ENCODE assay signal across 8 cellular contexts in genomic region chr3:186108941-186109865, GRCh38. TPM values are rescaled to one million over a fixed set of nuclear protein-coding genes. Genes with fewer than 3 reads are reported as not detected.
DNase-seq lines count a peak whose midpoint lies in the region; ATAC-seq, FAIRE-seq and TF ChIP-seq lines count a peak whose summit lies in the region.

Gene ETV5, minus strand, starts transcription at chr3:186109089. Its CDS starts 3,221 bp downstream, at chr3:186105868.

- peak; percentile 88 to 90 for ATAC-seq in CD4-positive, CD25-positive, alpha-beta regulatory T cell (ENCODE audit: low read depth in 2 of 2)
- ATAC-seq in GM19438 (IDR thresholded peaks at IDR 0.05; ENCODE audit: low read depth, unreplicated experiment) (peak; percentile 91), HG03571 (IDR thresholded peaks at IDR 0.05; ENCODE audit: unreplicated experiment) (peak; percentile 94), HepG2 (peak; percentile 93)

- TF ChIP-seq EP300 in HepG2 (IDR thresholded peaks at IDR 0.05; ENCODE audit: low read depth in 2 of 2, low read length in 2 of 2) (peak in 1 of 2 experiments; percentile 5; a peak in 1 of 4 replicates), HepG2 (CRISPR knock-in tag; IDR thresholded peaks at IDR 0.05; ENCODE audit: borderline replicate concordance) (no peak)

- peak within 1 kb of the TSS; percentile 93 for H3K9ac ChIP-seq in HepG2 (ENCODE audit: insufficient read depth, low read depth, low read length)

- BruUV-seq in HepG2 (replicated peaks; lab: Mats Ljungman, UMichigan) = TSS peak; percentile 99

- peaks cover 4 to 41% (median 30%) of the 10 kb centered on the region in 4 donors for H3K4me1 Mint-ChIP-seq in CD4-positive, CD25-positive, alpha-beta regulatory T cell
- H3K4me1 Mint-ChIP-seq in activated CD4-positive, alpha-beta memory T cell treated with anti-CD3 and anti-CD28 coated beads, Interleukin-2, amount 10 ng/mL, durations not matched to agents 7 days and 5 days = peaks cover 38% of the 10 kb centered on the region

- H2AFZ ChIP-seq in HepG2 (ENCODE audit: low read length) = peak within 1 kb of the TSS; percentile 47

- H3K4me2 ChIP-seq in HepG2 (ENCODE audit: low read depth, low read length) = peak within 1 kb of the TSS; percentile 98

- peaks cover 37% of the 10 kb centered on the region for H3K4me1 ChIP-seq in CD4-positive, CD25-positive, alpha-beta regulatory T cell (ENCODE audit: control insufficient read depth, insufficient read depth, low read length, poor library complexity, severe bottlenecking)
- H3K4me1 ChIP-seq in HepG2 (ENCODE audit: insufficient read depth, low read length) = peaks cover 56% of the 10 kb centered on the region

- no peak for TF ChIP-seq RAD21 in HepG2 (CRISPR knock-in tag; IDR thresholded peaks at IDR 0.05)

- H3K9me3 ChIP-seq in CD4-positive, CD25-positive, alpha-beta regulatory T cell (ENCODE audit: control insufficient read depth in 2 of 2, low read length in 2 of 2) = no peaks in the 10 kb centered on the region
- H3K9me3 ChIP-seq in HepG2 (ENCODE audit: low read length) = no peaks in the 10 kb centered on the region

- POLR2A ChIA-PET in activated CD4-positive, alpha-beta memory T cell treated with anti-CD3 and anti-CD28 coated beads, Interleukin-2, amount 10 ng/mL, durations not matched to agents 7 days and 5 days (lab: Charles Lee) = interaction anchor here (1.4 to 1.5 kb wide), 2 partner anchors 458 to 674 kb away, joined by 4 to 5 read pairs; partner anchors contain the start of genes EIF4A2 and TBCCD1
- POLR2A ChIA-PET in HepG2 (lab: Yijun Ruan, JAX) = interaction anchor here (0.8 to 4.9 kb wide), 13 partner anchors 11 to 461 kb away, joined by 3 to 110 read pairs (median 5); partner anchors contain the start of genes DNAJB11 and TRA2B

- H3K9me3 Mint-ChIP-seq in CD4-positive, CD25-positive, alpha-beta regulatory T cell = peaks cover 0 to 6% (median 0%) of the 10 kb centered on the region in 7 donors
- no peaks in the 10 kb centered on the region for H3K9me3 Mint-ChIP-seq in activated CD4-positive, alpha-beta memory T cell treated with anti-CD3 and anti-CD28 coated beads, Interleukin-2, amount 10 ng/mL, durations not matched to agents 7 days and 5 days

- no peaks in the 10 kb centered on the region for H3K36me3 Mint-ChIP-seq in CD4-positive, CD25-positive, alpha-beta regulatory T cell
- H3K36me3 Mint-ChIP-seq in activated CD4-positive, alpha-beta memory T cell treated with anti-CD3 and anti-CD28 coated beads, Interleukin-2, amount 10 ng/mL, durations not matched to agents 7 days and 5 days (ENCODE audit: low read depth) = peaks cover 2% of the 10 kb centered on the region

- peak; percentile 75 to 93 (median 77) for DNase-seq in CD4-positive, CD25-positive, alpha-beta regulatory T cell
- DNase-seq in NCI-H82 (lab: John Stamatoyannopoulos, UW) (peak; percentile 100), dorsolateral prefrontal cortex (peak; percentile 99 to 100 (median 100)), HepG2 (ENCODE audit: low spot score) (peak; percentile 99)
- DNase-seq in activated CD4-positive, alpha-beta memory T cell treated with anti-CD3 and anti-CD28 coated beads, Interleukin-2, amount 10 ng/mL, durations not matched to agents 7 days and 5 days = peak; percentile 96
- DNase-seq in stimulated activated CD4-positive, alpha-beta T cell treated with anti-CD3 and anti-CD28 coated beads, Interleukin-2, amount 100 ng/mL, for 48 hours = peak; percentile 82 to 85

- under 1% methylated on average over 27 of the region's 63 CpGs for WGBS in HepG2 (ENCODE audit: low lambda C conversion rate)

- TF ChIP-seq POLR2A in HepG2 (IDR thresholded peaks at IDR 0.05; ENCODE audit: insufficient read depth in 1 of 2, low read depth in 2 of 2, low read length in 2 of 2) = peak; percentile 89 to 94

- H3K4me3 ChIP-seq in CD4-positive, CD25-positive, alpha-beta regulatory T cell (ENCODE audit: low read depth, low read length) = peak within 1 kb of the TSS; percentile 72
- H3K4me3 ChIP-seq in dorsolateral prefrontal cortex (peak within 1 kb of the TSS; percentile 66 to 96 (median 83)), HepG2 (replicated peaks in 1 of 3; ENCODE audit: insufficient read depth in 1 of 3, low read depth in 2 of 3, low read length in 3 of 3) (peak within 1 kb of the TSS; percentile 84 to 97 (median 95))

- H3K27ac ChIP-seq in CD4-positive, CD25-positive, alpha-beta regulatory T cell (ENCODE audit: insufficient read depth, low read length, poor library complexity, severe bottlenecking) = no peak within 1 kb of the TSS
- peak within 1 kb of the TSS in 57 of 59 donors; percentile 11 to 93 (median 81) for H3K27ac ChIP-seq in dorsolateral prefrontal cortex
- peak within 1 kb of the TSS; percentile 95 for H3K27ac ChIP-seq in HepG2 (ENCODE audit: extremely low read length, insufficient read depth, low read length)

- H3K36me3 ChIP-seq in CD4-positive, CD25-positive, alpha-beta regulatory T cell (ENCODE audit: control insufficient read depth, insufficient read depth, low read length) = no peaks in the 10 kb centered on the region
- peaks cover 0 to 10% of the 10 kb centered on the region in 2 experiments; a peak in 1 of 5 replicates for H3K36me3 ChIP-seq in HepG2 (replicated peaks in 1 of 2; ENCODE audit: control insufficient read depth in 1 of 2, insufficient read depth in 2 of 2, low read length in 2 of 2)

- intact Hi-C loops in dorsolateral prefrontal cortex (cut with DNase I) (loop anchor here (2.0 to 5.0 kb wide), 4 partner anchors 102 to 127 kb away; no protein-coding TSS in a partner anchor), HepG2 (cut with micrococcal nuclease; ENCODE audit: unreplicated experiment) (loop anchor here (1.0 to 2.0 kb wide), 2 partner anchors 64 to 133 kb away; no protein-coding TSS in a partner anchor)

- peaks cover 50% of the 10 kb centered on the region for H3K27me3 ChIP-seq in CD4-positive, CD25-positive, alpha-beta regulatory T cell (ENCODE audit: control insufficient read depth, insufficient read depth, low read length)
- peaks cover 0 to 2% (median 0%) of the 10 kb centered on the region in 45 donors for H3K27me3 ChIP-seq in dorsolateral prefrontal cortex
- no peaks in the 10 kb centered on the region; a peak in 1 of 5 replicates for H3K27me3 ChIP-seq in HepG2 (ENCODE audit: control insufficient read depth in 1 of 2, insufficient read depth in 2 of 2, low read length in 2 of 2)

- H3K79me2 ChIP-seq in HepG2 (ENCODE audit: insufficient read depth, low read length) = peaks cover 39% of the 10 kb centered on the region

- H3K27me3 Mint-ChIP-seq in CD4-positive, CD25-positive, alpha-beta regulatory T cell = peaks cover 95% of the 10 kb centered on the region
- peaks cover 83% of the 10 kb centered on the region for H3K27me3 Mint-ChIP-seq in activated CD4-positive, alpha-beta memory T cell treated with anti-CD3 and anti-CD28 coated beads, Interleukin-2, amount 10 ng/mL, durations not matched to agents 7 days and 5 days

- H3K27ac Mint-ChIP-seq in CD4-positive, CD25-positive, alpha-beta regulatory T cell = peak within 1 kb of the TSS; percentile 37 to 90 (median 80)
- no peak within 1 kb of the TSS for H3K27ac Mint-ChIP-seq in activated CD4-positive, alpha-beta memory T cell treated with anti-CD3 and anti-CD28 coated beads, Interleukin-2, amount 10 ng/mL, durations not matched to agents 7 days and 5 days

- H4K20me1 ChIP-seq in HepG2 (ENCODE audit: insufficient read depth, low read length) = peaks cover 12% of the 10 kb centered on the region

- peak within 1 kb of the TSS; percentile 78 to 97 (median 94) for H3K4me3 Mint-ChIP-seq in CD4-positive, CD25-positive, alpha-beta regulatory T cell
- peak within 1 kb of the TSS; percentile 77 for H3K4me3 Mint-ChIP-seq in activated CD4-positive, alpha-beta memory T cell treated with anti-CD3 and anti-CD28 coated beads, Interleukin-2, amount 10 ng/mL, durations not matched to agents 7 days and 5 days

- in situ Hi-C loops in HepG2 (cut with HindIII; ENCODE audit: extremely low pct_ligation_motif_present, low pct_unique_long_range_greater_than_20kb) = no loop called here

- FAIRE-seq in HepG2 (lab: Jason Lieb, UNC) = peak; percentile 46

- CTCF ChIA-PET in activated CD4-positive, alpha-beta memory T cell treated with anti-CD3 and anti-CD28 coated beads, Interleukin-2, amount 10 ng/mL, durations not matched to agents 7 days and 5 days (lab: Charles Lee) = interaction anchor here (1.1 to 1.5 kb wide), 2 partner anchors 151 to 166 kb away, joined by 3 to 4 read pairs; no protein-coding TSS in a partner anchor
- CTCF ChIA-PET in HepG2 (lab: Yijun Ruan, JAX; ENCODE audit: low intra/inter-chr PET ratio, low total read pairs) = interaction anchor here (1.3 kb wide), 1 partner anchor 133 kb away, joined by 4 read pairs; no protein-coding TSS in a partner anchor

- TF ChIP-seq CTCF in dorsolateral prefrontal cortex (IDR thresholded peaks at IDR 0.05 in 54 of 56, conservative IDR thresholded peaks at IDR 0.05 in 2 of 56; ENCODE audit: low read depth in 1 of 56, partially characterized antibody in 56 of 56) = peak in 17 of 56 donors; percentile 1 to 41 (median 17)
- TF ChIP-seq CTCF in HepG2 (CRISPR knock-in tag; IDR thresholded peaks at IDR 0.05) = no peak

RNA-seq across cellular contexts. Expression of gene ETV5, which starts in this region (rescaled TPM):
- total RNA-seq in CD4-positive, CD25-positive, alpha-beta regulatory T cell = not detected
- polyA plus RNA-seq in CD4-positive, CD25-positive, alpha-beta regulatory T cell = under 1 TPM in 1 of 4 donors, not detected in 3; 0.40 TPM
- total RNA-seq in activated CD4-positive, alpha-beta memory T cell treated with anti-CD3 and anti-CD28 coated beads, Interleukin-2, amount 10 ng/mL, durations not matched to agents 7 days and 5 days = 1 to 10 TPM; 2.5 to 3.3 TPM
- total RNA-seq in dorsolateral prefrontal cortex (10 to 100 TPM; 21.0 to 97.9 (median 44.5) TPM), HepG2 (2016; rRNA removed; fragmentation: Illumina TruSeq; extraction: Trizol) (52.9 and 60.0 TPM in 2 replicates)
- total RNA-seq in HepG2 (2016; cell fraction: cytosol; rRNA removed; fragmentation: Illumina TruSeq; extraction: Trizol; ENCODE audit: low read depth) = 27.8 and 54.7 TPM in 2 replicates
- total RNA-seq in HepG2 (2016; cell fraction: insoluble cytoplasmic fraction; rRNA removed; fragmentation: Illumina TruSeq; extraction: Trizol) = 49.8 and 52.0 TPM in 2 replicates
- total RNA-seq in HepG2 (2016; cell fraction: membrane; rRNA removed; fragmentation: Illumina TruSeq; extraction: Trizol) = 37.5 and 57.5 TPM in 2 replicates
- total RNA-seq in HepG2 (2016; cell fraction: nucleus; rRNA removed; fragmentation: Illumina TruSeq; extraction: Trizol) = 44.1 and 46.9 TPM in 2 replicates
- 42.3 and 57.2 TPM in 2 replicates for polyA plus RNA-seq in HepG2 (2011; rRNA removed)
- 34.8 and 41.1 TPM in 2 replicates for polyA plus RNA-seq in HepG2 (2011; cell fraction: cytosol; rRNA removed)
- polyA plus RNA-seq in HepG2 (2011; cell fraction: nucleus; rRNA removed) = 45.2 and 55.0 TPM in 2 replicates
- polyA plus RNA-seq in HepG2 (2012) = 46.8 and 64.1 TPM in 2 replicates
- 29.3 and 46.0 TPM in 2 replicates for polyA plus RNA-seq in HepG2 (2016; cell fraction: cytosol; fragmentation: Illumina TruSeq; extraction: Trizol; ENCODE audit: low read depth)
- polyA plus RNA-seq in HepG2 (2016; cell fraction: insoluble cytoplasmic fraction; fragmentation: Illumina TruSeq; extraction: Trizol; ENCODE audit: low read depth) = 50.0 and 52.3 TPM in 2 replicates
- polyA plus RNA-seq in HepG2 (2016; cell fraction: membrane; fragmentation: Illumina TruSeq; extraction: Trizol; ENCODE audit: low read depth) = 21.9 and 34.1 TPM in 2 replicates
- 33.7 and 38.9 TPM in 2 replicates for polyA plus RNA-seq in HepG2 (2016; cell fraction: nucleus; fragmentation: Illumina TruSeq; extraction: Trizol; ENCODE audit: insufficient read depth, low read depth)
- polyA minus RNA-seq in HepG2 (2011; rRNA and poly(A)+ RNA removed; ENCODE audit: low replicate concordance) = 3.4 and 180 TPM in 2 replicates
- polyA minus RNA-seq in HepG2 (2011; cell fraction: cytosol; rRNA and poly(A)+ RNA removed) = 63.8 and 68.6 TPM in 2 replicates
- polyA minus RNA-seq in HepG2 (2011; cell fraction: nucleus; rRNA and poly(A)+ RNA removed) = 116 and 144 TPM in 2 replicates

Comparison
In these comparisons a context has a peak if more than half of its experiments do, and no peak if none do; other contexts are left out.
1. RNA of gene ETV5 (total RNA-seq): 27.8 to 60.0 TPM in HepG2 and 21.0 to 97.9 TPM in dorsolateral prefrontal cortex; 2.5 to 3.3 TPM in activated CD4-positive, alpha-beta memory T cell treated with anti-CD3 and anti-CD28 coated beads, Interleukin-2, amount 10 ng/mL, durations not matched to agents 7 days and 5 days and not detected in CD4-positive, CD25-positive, alpha-beta regulatory T cell (single experiment); every median in the first group is over 4 times any median in the second.
2. RNA of gene ETV5 (polyA plus RNA-seq): 21.9 to 64.1 TPM in HepG2; 0.40 TPM in CD4-positive, CD25-positive, alpha-beta regulatory T cell; every median in the first group is over 10 times any median in the second.
3. Peak in DNase-seq, ATAC-seq and H3K4me3 ChIP-seq in CD4-positive, CD25-positive, alpha-beta regulatory T cell; RNA of the gene not detected or under 1 TPM.
4. Peak in every context shown above with its lines, with median percentiles within 50 percentile points of each other: ATAC-seq, DNase-seq and H3K4me3 ChIP-seq.